20 cellular contexts compared by ENCODE assay signal in genomic region chr11:80990885-80991284, GRCh38.
DNase-seq lines count a peak whose midpoint lies in the region; ATAC-seq, FAIRE-seq and TF ChIP-seq lines count a peak whose summit lies in the region.
"Had no signal": no experiment of that assay in that cellular context is flagged by ENCODE, and none has a peak within 500 bp of the region (broad histone marks: within the 10 kb centered on the region; RNA-seq: fewer than 3 reads in every experiment).

No MANE protein-coding gene starts in this region.

- no peak overlapping the region for H2AFZ ChIP-seq in SK-N-SH (ENCODE audit: low read depth)
- no peak overlapping the region for H2AFZ ChIP-seq in H1 (ENCODE audit: low read length)

- no peak overlapping the region for H3K27ac ChIP-seq in SK-N-SH (ENCODE audit: low read depth in 2 of 2, low read length in 1 of 2)
- no peak overlapping the region for H3K27ac ChIP-seq in H1 (ENCODE audit: low read depth, low read length)
- H3K27ac ChIP-seq: 22Rv1; A549; BLaER1 treated with 17β-estradiol and CSF1 and Interleukin-3, amounts not matched to agents 10 nM and 100 nM; C4-2B had no signal

- no peak overlapping the region for H2AK5ac ChIP-seq in H1 (ENCODE audit: low read depth, low read length)

- DNase-seq in SK-N-SH: no peak
- DNase-seq in H1 (ENCODE audit: low read depth in 1 of 2, low spot score in 2 of 2): no peak
- DNase-seq in activated CD8-positive, alpha-beta memory T cell treated with anti-CD3 and anti-CD28 coated beads for 24 hours: no peak
- DNase-seq: AML-193; Caco-2; Calu3; CD4-positive, alpha-beta T cell; CD8-positive, alpha-beta T cell; DMS79 treated with DMSO at 0.1 percent for 48 hours; GF-D8 had no signal

- 72% methylated on average over 2 of the region's 2 CpGs for WGBS in SK-N-SH (ENCODE audit: low lambda C conversion rate)
- 98% methylated on average over 2 of the region's 2 CpGs; no CpG with 5 or more reads in 1 of the 2 experiments for WGBS in H1 (ENCODE audit: extremely low coverage in 1 of 2, insufficient coverage in 1 of 2, insufficient read length in 1 of 2, insufficient replicate concordance in 2 of 2, low coverage in 1 of 2, low lambda C conversion rate in 2 of 2, missing lambda C conversion rate in 1 of 2), 2 experiments

- TF ChIP-seq EP300 in SK-N-SH (IDR thresholded peaks at IDR 0.05; ENCODE audit: borderline replicate concordance in 1 of 2, low read depth in 1 of 2, low read length in 1 of 2) (no peak), H1 (IDR thresholded peaks at IDR 0.05; ENCODE audit: borderline replicate concordance in 1 of 2, low read depth in 2 of 2, low read length in 2 of 2) (no peak)

- H2BK5ac ChIP-seq in H1 (ENCODE audit: low read depth, low read length): no peak overlapping the region

- no peaks in the 10 kb centered on the region for H3K23me2 ChIP-seq in H1 (ENCODE audit: low read depth, low read length)

- H2BK20ac ChIP-seq in H1 (ENCODE audit: low read length): no peak overlapping the region

- CTCF ChIA-PET in SK-N-SH (lab: Yijun Ruan, JAX): no interaction called here
- CTCF ChIA-PET in H1 (lab: Charles Lee; ENCODE audit: partially characterized antibody): interaction anchor here (0.6 kb wide), 1 partner anchor 259 kb away, joined by 3 read pairs; no protein-coding TSS in a partner anchor

- no peak overlapping the region for H3K14ac ChIP-seq in H1 (ENCODE audit: insufficient read length)

- H4K5ac ChIP-seq in H1 (ENCODE audit: insufficient read length, low read depth, low read length): no peak overlapping the region

- TF ChIP-seq RAD21 in SK-N-SH (IDR thresholded peaks at IDR 0.05; ENCODE audit: low read length) (no peak), H1 (IDR thresholded peaks at IDR 0.05 in 1 of 2, conservative IDR thresholded peaks at IDR 0.05 in 1 of 2; ENCODE audit: low read depth in 2 of 2, low read length in 2 of 2) (no peak)

- H3K56ac ChIP-seq in H1 (replicated peaks; ENCODE audit: insufficient read length, low read depth, low read length): no peak overlapping the region

- H3K23ac ChIP-seq in H1 (ENCODE audit: insufficient read length): no peak overlapping the region

- H3K4me2 ChIP-seq in SK-N-SH (no peak overlapping the region), H1 (ENCODE audit: insufficient read depth in 1 of 2, low read depth in 2 of 2, low read length in 2 of 2) (no peak overlapping the region)
- H3K4me2 ChIP-seq: A549; BLaER1 treated with 17β-estradiol and CSF1 and Interleukin-3, amounts not matched to agents 10 nM and 100 nM had no signal

- H3K9me2 ChIP-seq in SK-N-SH: no peaks in the 10 kb centered on the region

- H3K4me3 ChIP-seq in SK-N-SH (ENCODE audit: low read depth in 2 of 2, low read length in 1 of 2) (no peak overlapping the region), H1 (ENCODE audit: extremely low read depth in 1 of 4, insufficient read depth in 2 of 4, low read depth in 3 of 4, low read length in 4 of 4) (no peak overlapping the region)
- H3K4me3 ChIP-seq: A549; BLaER1 treated with 17β-estradiol and CSF1 and Interleukin-3, amounts not matched to agents 10 nM and 100 nM had no signal

- H3K4me1 ChIP-seq in SK-N-SH (ENCODE audit: control insufficient read depth in 1 of 2, insufficient read depth in 2 of 2, low read depth in 1 of 2, low read length in 1 of 2): peaks cover 0 to 5% of the 10 kb centered on the region in 2 experiments; a peak in 1 of 4 replicates
- H3K4me1 ChIP-seq in H1 (replicated peaks in 1 of 4; ENCODE audit: control insufficient read depth in 3 of 4, insufficient read depth in 4 of 4, low read length in 3 of 4): peaks cover 0 to 4% (median 3%) of the 10 kb centered on the region in 4 experiments; a peak in 3 of 7 replicates
- H3K4me1 ChIP-seq: A549; BLaER1 treated with 17β-estradiol and CSF1 and Interleukin-3, amounts not matched to agents 10 nM and 100 nM; Caco-2 had no signal

- no peaks in the 10 kb centered on the region for H3K9me3 ChIP-seq in SK-N-SH
- no peaks in the 10 kb centered on the region for H3K9me3 ChIP-seq in H1 (ENCODE audit: insufficient read depth in 2 of 2, low read depth in 1 of 2, low read length in 1 of 2)
- H3K9me3 ChIP-seq: A549; BLaER1 treated with 17β-estradiol and CSF1 and Interleukin-3, amounts not matched to agents 10 nM and 100 nM; Caco-2 had no signal

- H3K27me3 ChIP-seq in SK-N-SH (ENCODE audit: insufficient read depth): no peaks in the 10 kb centered on the region
- H3K27me3 ChIP-seq in H1 (replicated peaks in 1 of 4; ENCODE audit: control insufficient read depth in 3 of 4, extremely low read depth in 1 of 4, insufficient read depth in 3 of 4, low read length in 3 of 4): no peaks in the 10 kb centered on the region
- H3K27me3 ChIP-seq: BLaER1 treated with 17β-estradiol and CSF1 and Interleukin-3, amounts not matched to agents 10 nM and 100 nM had no signal

- no peaks in the 10 kb centered on the region for H3F3A ChIP-seq in SK-N-SH (replicated peaks; ENCODE audit: insufficient read depth)

- ATAC-seq in SK-N-SH treated with all-trans-retinoic acid at 6 μM for 48 hours (no peak), HG03457 (IDR thresholded peaks at IDR 0.05; ENCODE audit: unreplicated experiment) (no peak)
- ATAC-seq: A549; CD8-positive, alpha-beta T cell had no signal

- H3K4ac ChIP-seq in H1 (replicated peaks; ENCODE audit: insufficient read length, low read depth, low read length): no peak overlapping the region

- no peak overlapping the region for H4K8ac ChIP-seq in H1 (ENCODE audit: extremely low read depth, insufficient read depth, low read length)

- no peak overlapping the region for H3K9ac ChIP-seq in SK-N-SH
- no peak overlapping the region for H3K9ac ChIP-seq in H1 (replicated peaks in 1 of 4; ENCODE audit: extremely low read depth in 1 of 4, low read depth in 3 of 4, low read length in 3 of 4)
- H3K9ac ChIP-seq: BLaER1 treated with 17β-estradiol and CSF1 and Interleukin-3, amounts not matched to agents 10 nM and 100 nM had no signal

- H4K20me1 ChIP-seq in SK-N-SH (ENCODE audit: insufficient read depth) (no peaks in the 10 kb centered on the region), H1 (replicated peaks in 1 of 2; ENCODE audit: control insufficient read depth in 1 of 2, insufficient read depth in 2 of 2, low read length in 2 of 2) (no peaks in the 10 kb centered on the region)
- H4K20me1 ChIP-seq: BLaER1 treated with 17β-estradiol and CSF1 and Interleukin-3, amounts not matched to agents 10 nM and 100 nM had no signal

- H2BK12ac ChIP-seq in H1 (ENCODE audit: low read depth, low read length): no peak overlapping the region

- H3K79me2 ChIP-seq in SK-N-SH (ENCODE audit: insufficient read depth) (no peaks in the 10 kb centered on the region), H1 (ENCODE audit: control insufficient read depth in 1 of 2, insufficient read depth in 2 of 2, low read length in 2 of 2) (no peaks in the 10 kb centered on the region)

- H3K18ac ChIP-seq in H1 (ENCODE audit: extremely low read depth, low read length): no peak overlapping the region

- FAIRE-seq in H1 (lab: Jason Lieb, UNC): no peak
- FAIRE-seq: A549, D721Med, G401.6, GM12891, GM19239 had no signal

- TF ChIP-seq POLR2A in H1 (IDR thresholded peaks at IDR 0.05; ENCODE audit: control extremely low read depth in 1 of 2, low read depth in 2 of 2, low read length in 2 of 2): no peak

- H2BK15ac ChIP-seq in H1 (ENCODE audit: low read length): no peak overlapping the region

- TF ChIP-seq CTCF in SK-N-SH (IDR thresholded peaks at IDR 0.05) (no peak), H1 (IDR thresholded peaks at IDR 0.05; ENCODE audit: control extremely low read depth in 1 of 3, insufficient read depth in 1 of 3, low read depth in 1 of 3, low read length in 3 of 3) (no peak)

- H3K36me3 ChIP-seq in SK-N-SH (replicated peaks in 1 of 2; ENCODE audit: control insufficient read depth in 1 of 2, insufficient read depth in 2 of 2, low read length in 1 of 2) (no peaks in the 10 kb centered on the region), H1 (ENCODE audit: control insufficient read depth in 2 of 4, insufficient read depth in 4 of 4, low read length in 3 of 4) (no peaks in the 10 kb centered on the region)
- H3K36me3 ChIP-seq: BLaER1 treated with 17β-estradiol and CSF1 and Interleukin-3, amounts not matched to agents 10 nM and 100 nM had no signal

- no peak overlapping the region for H4K91ac ChIP-seq in H1 (replicated peaks; ENCODE audit: insufficient read length, low read length)

- H2BK120ac ChIP-seq in H1 (replicated peaks; ENCODE audit: low read depth, low read length): no peak overlapping the region

- H3K79me1 ChIP-seq in H1 (ENCODE audit: low read depth, low read length): no peaks in the 10 kb centered on the region

- POLR2A ChIA-PET in SK-N-SH (lab: Yijun Ruan, JAX) (no interaction called here), H1 (lab: Charles Lee; ENCODE audit: partially characterized antibody) (no interaction called here)

TF ChIP-seq in SK-N-SH treated with all-trans-retinoic acid at 6 μM for 48 hours, 23 proteins besides CTCF, POLR2A, EP300 and RAD21:
- TF ChIP-seq ZNF70 (CRISPR knock-in tag; IDR thresholded peaks at IDR 0.05): peak; percentile 45; the same call in 1 of the 2 replicates
- no peak for TF ChIP-seq ZNF8 (CRISPR knock-in tag; IDR thresholded peaks at IDR 0.05)

TF ChIP-seq in SK-N-SH, 30 proteins besides CTCF, POLR2A, EP300 and RAD21 (continues in another document):
- TF ChIP-seq RFX5 (IDR thresholded peaks at IDR 0.05; ENCODE audit: low read length) (no peak), PBX3 (IDR thresholded peaks at IDR 0.05) (no peak), FOSL2 (IDR thresholded peaks at IDR 0.05; ENCODE audit: borderline replicate concordance, low read depth) (no peak)

TF ChIP-seq in H1, 55 proteins besides CTCF, POLR2A, EP300 and RAD21:
- no peak for TF ChIP-seq SP2 (IDR thresholded peaks at IDR 0.05; ENCODE audit: low read length)
- no peak for TF ChIP-seq SIN3A (conservative IDR thresholded peaks at IDR 0.05 in 1 of 2, IDR thresholded peaks at IDR 0.05 in 1 of 2; ENCODE audit: low read depth in 1 of 2, low read length in 2 of 2)
- TF ChIP-seq CBX5 (IDR thresholded peaks at IDR 0.05; ENCODE audit: low read depth, low read length): no peak
- no peak for TF ChIP-seq SAP30 (IDR thresholded peaks at IDR 0.05; ENCODE audit: insufficient read depth, insufficient replicate concordance, low read length)
- TF ChIP-seq ASH2L (IDR thresholded peaks at IDR 0.05; ENCODE audit: low read length): no peak
- TF ChIP-seq KDM1A (IDR thresholded peaks at IDR 0.05; ENCODE audit: borderline replicate concordance, low read length): peak; percentile 72
- no peak for TF ChIP-seq PHF8 (conservative IDR thresholded peaks at IDR 0.05; ENCODE audit: low read depth, low read length)
- no peak for TF ChIP-seq RNF2 (IDR thresholded peaks at IDR 0.05; ENCODE audit: borderline replicate concordance, low read depth, low read length, missing control alignments, poor library complexity, severe bottlenecking)
